In genomic region chr2:71223767-71224333, GRCh38 we compare ENCODE assay signal across 8 cellular contexts. TPM values are rescaled to one million over a fixed set of nuclear protein-coding genes. Genes with fewer than 3 reads are reported as not detected.
A peak's percentile ranks its signal among the peaks of the same experiment; 100 is the strongest.
DNase-seq lines count a peak whose midpoint lies in the region; ATAC-seq and TF ChIP-seq lines count a peak whose summit lies in the region.

No MANE protein-coding gene starts in this region.

- peaks cover 12% of the 10 kb centered on the region for H4K20me1 ChIP-seq in GM23338 (replicated peaks; ENCODE audit: insufficient read depth)

- H3K27ac Mint-ChIP-seq in GM23338, result no peak overlapping the region

- H3K4me3 ChIP-seq in GM23338 (no peak overlapping the region), cardiac fibroblast (replicated peaks in 1 of 2; ENCODE audit: low read depth in 2 of 2, low read length in 2 of 2) (no peak overlapping the region)

- peaks cover 11% of the 10 kb centered on the region; the same call in 1 of the 3 replicates for H3K36me3 Mint-ChIP-seq in GM23338 (ENCODE audit: low read depth)

- 0 out of 2 replicates have a peak, but pooled peaks cover 8% of the 10 kb centered on the region for H3K4me1 ChIP-seq in GM23338 (ENCODE audit: insufficient read depth)

- H2AFZ ChIP-seq in GM23338, result no peak overlapping the region

- peaks cover 7% of the 10 kb centered on the region for H3K4me1 Mint-ChIP-seq in GM23338

- peaks cover 3% of the 10 kb centered on the region; the same call in 1 of the 3 replicates for H3K9me3 Mint-ChIP-seq in GM23338

- no peaks in the 10 kb centered on the region for H3K27me3 ChIP-seq in GM23338 (ENCODE audit: insufficient read depth)

- ATAC-seq in GM23338 (peak; percentile 11), left lobe of liver (peak; percentile 48), GM18873 (IDR thresholded peaks at IDR 0.05; ENCODE audit: low FRiP score, unreplicated experiment) (no peak), HG03139 (IDR thresholded peaks at IDR 0.05; ENCODE audit: unreplicated experiment) (no peak), HG03025 (IDR thresholded peaks at IDR 0.05; ENCODE audit: low FRiP score, unreplicated experiment) (no peak)

- TF ChIP-seq CTCF in AG09319 (IDR thresholded peaks at IDR 0.05; ENCODE audit: low read depth, low read length) (peak; percentile 26), GM23338 (conservative IDR thresholded peaks at IDR 0.05; ENCODE audit: low read depth in 2 of 2) (peak; percentile 77 to 90), cardiac fibroblast (IDR thresholded peaks at IDR 0.05; ENCODE audit: low read depth, low read length) (peak; percentile 46)

- H3K4me2 ChIP-seq in GM23338, result no peak overlapping the region

- H3K4me3 Mint-ChIP-seq in GM23338, result no peak overlapping the region

- peak; percentile 2 for DNase-seq in AG09319 (ENCODE audit: extremely low read depth, low read depth)
- peak; percentile 90 for DNase-seq in GM23338 (ENCODE audit: low spot score)
- peak; percentile 41 for DNase-seq in NCI-H748 treated with DMSO at 0.1 percent for 48 hours (lab: John Stamatoyannopoulos, UW)
- DNase-seq in cardiac fibroblast (ENCODE audit: low read depth in 2 of 2), result peak; percentile 33 to 54
- peak; percentile 65 for DNase-seq in left lobe of liver (ENCODE audit: low spot score)

- no peak overlapping the region for H3K27ac ChIP-seq in GM23338 (ENCODE audit: low read depth)

- peaks cover 23% of the 10 kb centered on the region for H3K79me2 ChIP-seq in GM23338 (replicated peaks; ENCODE audit: insufficient read depth)

- H3F3A ChIP-seq in GM23338 (replicated peaks; ENCODE audit: low read depth), result no peaks in the 10 kb centered on the region

- H3K27me3 Mint-ChIP-seq in GM23338 (ENCODE audit: insufficient read depth, low read depth, poor library complexity), result peaks cover 13% of the 10 kb centered on the region

- no peaks in the 10 kb centered on the region for H3K9me2 ChIP-seq in GM23338 (ENCODE audit: insufficient read depth)

- H3K36me3 ChIP-seq in GM23338 (ENCODE audit: insufficient read depth), result no peaks in the 10 kb centered on the region; the same call in 1 of the 2 replicates

TF ChIP-seq in GM23338, 12 proteins besides CTCF, POLR2A, EP300 and RAD21:
- no peak for TF ChIP-seq JUNB (IDR thresholded peaks at IDR 0.05; ENCODE audit: unreplicated experiment)
- TF ChIP-seq ZNF114 (CRISPR knock-in tag; IDR thresholded peaks at IDR 0.05), result no peak
- TF ChIP-seq REST (IDR thresholded peaks at IDR 0.05; ENCODE audit: unreplicated experiment), result no peak
- no peak for TF ChIP-seq ZNF331 (CRISPR knock-in tag; IDR thresholded peaks at IDR 0.05; ENCODE audit: low read depth)
- no peak for TF ChIP-seq EZH2 (IDR thresholded peaks at IDR 0.05; ENCODE audit: low read depth, unreplicated experiment)
- TF ChIP-seq EZH2phosphoT487 (IDR thresholded peaks at IDR 0.05; ENCODE audit: unreplicated experiment), result no peak
- TF ChIP-seq CREB1 (CRISPR knock-in tag; IDR thresholded peaks at IDR 0.05; ENCODE audit: low read depth), result no peak
- no peak for TF ChIP-seq ZNF462 (CRISPR knock-in tag; IDR thresholded peaks at IDR 0.05)
- TF ChIP-seq NANOG (IDR thresholded peaks at IDR 0.05; ENCODE audit: borderline replicate concordance), result no peak
- no peak for TF ChIP-seq POLR2AphosphoS5 (IDR thresholded peaks at IDR 0.05; ENCODE audit: low read depth)

RNA-seq across cellular contexts. Expression of gene PAIP2B, which starts 3.1 kb away (rescaled TPM):
- 27.4 and 29.7 TPM in 2 replicates for total RNA-seq in GM23338 (2014; rRNA removed; shearing (Covaris generic))
- 6.1 and 7.6 TPM in 2 replicates for polyA plus RNA-seq in GM23338 (2016; fragmentation: Nextera tagmentation; extraction: Ambion mirVana)
- 26.8 TPM for total RNA-seq in left lobe of liver

Comparison
In these comparisons a context has a peak if more than half of its experiments do, and no peak if none do; other contexts are left out.
1. DNase-seq: peak in every context shown above with its lines; median percentile 90 in GM23338; 65 in left lobe of liver; 44 in cardiac fibroblast; 41 in NCI-H748 treated with DMSO at 0.1 percent for 48 hours; 2 in AG09319.
2. CTCF ChIP-seq: peak in every context shown above with its lines; median percentile 84 in GM23338; 46 in cardiac fibroblast; 26 in AG09319.
3. ATAC-seq: peak in GM23338 (single experiment) and left lobe of liver (single experiment); none in GM18873 (single experiment), HG03139 (single experiment) and HG03025 (single experiment).